In genomic region chr14:91325211-91325610, GRCh38 we compare ENCODE assay signal across 12 cellular contexts.
DNase-seq lines count a peak whose midpoint lies in the region; ATAC-seq and TF ChIP-seq lines count a peak whose summit lies in the region.
"Had no signal": no experiment of that assay in that cellular context is flagged by ENCODE, and none has a peak within 500 bp of the region (broad histone marks: within the 10 kb centered on the region; RNA-seq: fewer than 3 reads in every experiment).

No MANE protein-coding gene starts in this region.

- H3K27ac Mint-ChIP-seq in glutamatergic neuron (ENCODE audit: unreplicated experiment): peak overlapping the region; percentile 38

- 38 to 68% (median 59%) methylated on average over 7 of the region's 7 CpGs for WGBS in heart left ventricle, 4 donors

- DNase-seq in heart left ventricle (no peak), right atrium auricular region (ENCODE audit: low spot score) (no peak), Peyer's patch (no peak), glutamatergic neuron (no peak)
- no peak for DNase-seq in stimulated activated CD8-positive, alpha-beta memory T cell treated with anti-CD3 and anti-CD28 coated beads, Interleukin-4, amount 100 ng/mL, for 48 hours
- no peak for DNase-seq in activated effector memory CD4-positive, alpha-beta T cell treated with anti-CD3 and anti-CD28 coated beads, Interleukin-2, amount 50 U/mL, for 16 hours
- DNase-seq: AML-193; NCI-H526; SIG-M5; stimulated activated CD4-positive, alpha-beta T cell treated with anti-CD3 and anti-CD28 coated beads, Interleukin-1b, Interleukin-23, amount 100 ng/mL, for 48 hours had no signal

- H3K9me3 Mint-ChIP-seq in glutamatergic neuron (ENCODE audit: unreplicated experiment): peaks cover 2% of the 10 kb centered on the region

- ATAC-seq in heart left ventricle (no peak), GM21528 (IDR thresholded peaks at IDR 0.05; ENCODE audit: low FRiP score, unreplicated experiment) (no peak)

- intact Hi-C loops in heart left ventricle (cut with DNase I): loop anchor here in 4 of 10 donors (2.0 to 10.0 kb wide), 2 partner anchors 94 to 590 kb away; no protein-coding TSS in a partner anchor

- TF ChIP-seq CTCF in heart left ventricle (IDR thresholded peaks at IDR 0.05) (no peak), right atrium auricular region (IDR thresholded peaks at IDR 0.05) (no peak), Peyer's patch (IDR thresholded peaks at IDR 0.05) (no peak), glutamatergic neuron (IDR thresholded peaks at IDR 0.05; ENCODE audit: partially characterized antibody, unreplicated experiment) (no peak)

- peaks cover 30% of the 10 kb centered on the region for H3K4me1 Mint-ChIP-seq in glutamatergic neuron (ENCODE audit: low read depth, unreplicated experiment)

- no peak for TF ChIP-seq POLR2A in heart left ventricle (IDR thresholded peaks at IDR 0.05)
- no peak for TF ChIP-seq POLR2A in Peyer's patch (IDR thresholded peaks at IDR 0.05)

- H3K27ac ChIP-seq in heart left ventricle (peak overlapping the region in 7 of 12 donors; percentile 12 to 89 (median 77)), right atrium auricular region (no peak overlapping the region), Peyer's patch (peak overlapping the region in 3 of 4 donors; percentile 75 to 89 (median 85)), subcutaneous abdominal adipose tissue (ENCODE audit: low read depth, low read length) (peak overlapping the region; percentile 84)

- no peak overlapping the region for H3K9ac ChIP-seq in subcutaneous abdominal adipose tissue (ENCODE audit: low read length in 5 of 5)

- no peaks in the 10 kb centered on the region for H3K9me3 ChIP-seq in heart left ventricle
- H3K9me3 ChIP-seq in right atrium auricular region: no peaks in the 10 kb centered on the region
- H3K9me3 ChIP-seq in Peyer's patch: no peaks in the 10 kb centered on the region
- H3K9me3 ChIP-seq in subcutaneous abdominal adipose tissue (ENCODE audit: control insufficient read depth in 5 of 5, low read length in 5 of 5): no peaks in the 10 kb centered on the region

- no peak overlapping the region for H3K4me3 ChIP-seq in heart left ventricle
- no peak overlapping the region for H3K4me3 ChIP-seq in right atrium auricular region
- H3K4me3 ChIP-seq in Peyer's patch: no peak overlapping the region
- no peak overlapping the region for H3K4me3 ChIP-seq in subcutaneous abdominal adipose tissue (ENCODE audit: low read depth in 1 of 5, low read length in 5 of 5)

- peaks cover 7% of the 10 kb centered on the region for H3K27me3 Mint-ChIP-seq in glutamatergic neuron (ENCODE audit: unreplicated experiment)

- H3K4me1 ChIP-seq in heart left ventricle (peaks cover 0 to 75% (median 56%) of the 10 kb centered on the region in 12 donors), right atrium auricular region (peaks cover 0 to 34% of the 10 kb centered on the region in 2 donors), Peyer's patch (peaks cover 0 to 31% (median 13%) of the 10 kb centered on the region in 4 donors), subcutaneous abdominal adipose tissue (ENCODE audit: control insufficient read depth in 5 of 5, insufficient read depth in 5 of 5, low read length in 5 of 5) (peaks cover 11 to 76% (median 22%) of the 10 kb centered on the region in 5 donors)

- peak overlapping the region; percentile 10 for H3K4me3 Mint-ChIP-seq in glutamatergic neuron (ENCODE audit: unreplicated experiment)

- no peaks in the 10 kb centered on the region for H3K36me3 Mint-ChIP-seq in glutamatergic neuron (ENCODE audit: unreplicated experiment)

- H3K27me3 ChIP-seq in heart left ventricle (peaks cover 0 to 4% (median 0%) of the 10 kb centered on the region in 9 donors), right atrium auricular region (no peaks in the 10 kb centered on the region), Peyer's patch (no peaks in the 10 kb centered on the region), subcutaneous abdominal adipose tissue (ENCODE audit: control insufficient read depth in 5 of 5, insufficient read depth in 4 of 5, low read length in 5 of 5) (no peaks in the 10 kb centered on the region)

- H3K36me3 ChIP-seq in heart left ventricle (peaks cover 0 to 15% (median 0%) of the 10 kb centered on the region in 9 donors), right atrium auricular region (no peaks in the 10 kb centered on the region), Peyer's patch (peaks cover 0 to 30% (median 0%) of the 10 kb centered on the region in 3 donors), subcutaneous abdominal adipose tissue (ENCODE audit: control insufficient read depth in 5 of 5, insufficient read depth in 5 of 5, low read length in 5 of 5) (peaks cover 0 to 10% (median 4%) of the 10 kb centered on the region in 5 donors)

Comparison
In these comparisons a context has a peak if more than half of its experiments do, and no peak if none do; other contexts are left out.
1. H3K27ac ChIP-seq: peak in heart left ventricle (7 of 12), Peyer's patch (3 of 4) and subcutaneous abdominal adipose tissue (single experiment); none in right atrium auricular region (0 of 2).